Comparison of ENCODE assay signal across 9 cellular contexts in genomic region chr4:40976343-40976742, GRCh38.
DNase-seq lines count a peak whose midpoint lies in the region; ATAC-seq, FAIRE-seq and TF ChIP-seq lines count a peak whose summit lies in the region.
"Had no signal": no experiment of that assay in that cellular context is flagged by ENCODE, and none has a peak within 500 bp of the region (broad histone marks: within the 10 kb centered on the region; RNA-seq: fewer than 3 reads in every experiment).

No MANE protein-coding gene starts in this region.

- H3K27me3 ChIP-seq in bronchial epithelial cell (ENCODE audit: control insufficient read depth, insufficient read depth, low read length) (no peaks in the 10 kb centered on the region), lower lobe of right lung (ENCODE audit: low read depth) (no peaks in the 10 kb centered on the region), MG63 (no peaks in the 10 kb centered on the region)
- H3K27me3 ChIP-seq: SJSA1 had no signal

- no peaks in the 10 kb centered on the region for H3K4me1 ChIP-seq in lower lobe of right lung
- H3K4me1 ChIP-seq: SJSA1 had no signal

- TF ChIP-seq CTCF in bronchial epithelial cell (IDR thresholded peaks at IDR 0.05; ENCODE audit: insufficient read depth, low read length, severe bottlenecking) (peak; percentile 23), lower lobe of right lung (IDR thresholded peaks at IDR 0.05) (peak; percentile 75)

- no peaks in the 10 kb centered on the region for H3K36me3 ChIP-seq in bronchial epithelial cell (ENCODE audit: control insufficient read depth, insufficient read depth, low read length)
- H3K36me3 ChIP-seq in lower lobe of right lung = no peaks in the 10 kb centered on the region
- peaks cover 2% of the 10 kb centered on the region; the same call in 1 of the 2 replicates for H3K36me3 ChIP-seq in MG63
- H3K36me3 ChIP-seq: SJSA1 had no signal

- peak; percentile 46 for DNase-seq in D341Med (ENCODE audit: low spot score)
- DNase-seq in H4 (ENCODE audit: low spot score) = peak; percentile 65
- DNase-seq in NCI-H345 treated with DMSO at 0.1 percent for 48 hours (lab: John Stamatoyannopoulos, UW; ENCODE audit: unreplicated experiment) = peak; percentile 50
- peak; percentile 64 for DNase-seq in bronchial epithelial cell (ENCODE audit: low read depth)
- DNase-seq in lower lobe of right lung = no peak
- DNase-seq in NCI-H446 treated with DMSO at 0.1 percent for 48 hours (lab: John Stamatoyannopoulos, UW) = no peak
- DNase-seq in MG63 = no peak
- DNase-seq in ecto neural progenitor cell (ENCODE audit: low spot score) = no peak

- no peak for FAIRE-seq in bronchial epithelial cell (lab: Jason Lieb, UNC)

- peak in 1 of 2 donors; percentile 76 for ATAC-seq in lower lobe of right lung

- intact Hi-C loops in lower lobe of right lung (cut with DNase I) = no loop called here

- no peaks in the 10 kb centered on the region for H3K9me3 ChIP-seq in lower lobe of right lung
- no peaks in the 10 kb centered on the region for H3K9me3 ChIP-seq in MG63
- H3K9me3 ChIP-seq: SJSA1 had no signal

- no peak overlapping the region for H3K4me3 ChIP-seq in bronchial epithelial cell (ENCODE audit: low read depth, low read length)
- H3K4me3 ChIP-seq in lower lobe of right lung = no peak overlapping the region
- H3K4me3 ChIP-seq in MG63 = no peak overlapping the region
- H3K4me3 ChIP-seq: SJSA1 had no signal

- H3K27ac ChIP-seq in lower lobe of right lung = no peak overlapping the region
- H3K27ac ChIP-seq: SJSA1 had no signal

Comparison
In these comparisons a context has a peak if more than half of its experiments do, and no peak if none do; other contexts are left out.
1. DNase-seq: peak in D341Med (single experiment), H4 (single experiment), NCI-H345 treated with DMSO at 0.1 percent for 48 hours (single experiment) and bronchial epithelial cell (single experiment); none in lower lobe of right lung (single experiment), NCI-H446 treated with DMSO at 0.1 percent for 48 hours (single experiment), MG63 (single experiment) and ecto neural progenitor cell (single experiment).